ENCODE assay signal across 8 cellular contexts in the genomic region with DNA sequence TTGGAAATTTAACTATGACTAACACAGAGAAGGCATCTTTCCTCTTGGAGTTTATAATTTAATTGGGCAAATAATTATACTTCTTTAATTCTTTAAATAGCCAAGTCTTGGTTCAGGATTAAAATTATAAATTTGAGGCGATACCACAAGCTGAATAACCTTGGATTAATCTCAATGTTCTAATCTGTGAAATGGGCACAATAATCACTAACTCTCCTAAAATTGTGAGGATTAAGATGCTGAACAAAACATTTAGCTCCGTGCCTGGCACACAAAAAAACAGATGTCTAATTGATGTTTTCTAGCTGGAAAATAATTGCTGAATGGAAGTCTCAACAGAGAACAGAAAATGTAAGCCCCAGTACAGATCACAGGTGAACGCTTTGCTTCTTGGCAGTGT.
"Had no signal": no experiment of that assay in that cellular context is flagged by ENCODE, and none has a peak within 500 bp of the region (broad histone marks: within the 10 kb centered on the region; RNA-seq: fewer than 3 reads in every experiment).

No MANE protein-coding gene starts in this region.

- ATAC-seq: GM12878 had no signal

- H3K4me3 ChIP-seq: GM12878 had no signal

- FAIRE-seq: G401.6, GM12878, GM12891, GM12892, GM18507, GM19239 had no signal

- DNase-seq: GDM1, GF-D8 had no signal
